In the genomic region with DNA sequence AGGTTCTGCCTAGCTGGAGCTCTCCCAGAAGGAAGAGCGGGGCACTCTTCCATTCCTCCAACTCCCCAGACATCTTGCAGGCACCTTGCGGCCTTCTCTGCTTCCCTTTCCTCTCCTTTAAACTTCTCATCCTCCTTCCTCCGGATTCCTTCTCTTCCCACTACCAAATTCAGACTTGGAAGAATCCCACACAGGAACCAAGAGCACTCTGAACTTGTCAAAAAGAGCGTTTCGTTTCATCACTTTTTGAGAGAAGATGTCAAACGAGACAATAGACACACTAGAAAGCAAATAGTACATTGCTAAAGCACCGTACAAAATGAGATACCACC, we compare ENCODE assay signal across 11 cellular contexts. TPM values are rescaled to one million over a fixed set of nuclear protein-coding genes. Genes with fewer than 3 reads are reported as not detected.
DNase-seq lines count a peak whose midpoint lies in the region; ATAC-seq and TF ChIP-seq lines count a peak whose summit lies in the region.
"Had no signal": no experiment of that assay in that cellular context is flagged by ENCODE, and none has a peak within 500 bp of the region (broad histone marks: within the 10 kb centered on the region; RNA-seq: fewer than 3 reads in every experiment).

No MANE protein-coding gene starts in this region.

- H3K9me3 ChIP-seq in iPS-18a (ENCODE audit: control insufficient read depth, low read depth, low read length): no peaks in the 10 kb centered on the region
- no peaks in the 10 kb centered on the region for H3K9me3 ChIP-seq in sigmoid colon

- DNase-seq in Calu3 (no peak), sigmoid colon (no peak), sciatic nerve (ENCODE audit: low spot score) (no peak), NCI-H345 treated with DMSO at 0.1 percent for 48 hours (lab: John Stamatoyannopoulos, UW; ENCODE audit: unreplicated experiment) (no peak)
- DNase-seq: NCI-H2171 treated with DMSO at 0.1 percent for 48 hours had no signal

- H3K4me1 ChIP-seq in iPS-18a (ENCODE audit: control insufficient read depth, low read depth, low read length) (peaks cover 7% of the 10 kb centered on the region), sigmoid colon (peaks cover 0 to 18% (median 8%) of the 10 kb centered on the region in 4 donors)

- TF ChIP-seq POLR2A in sigmoid colon (IDR thresholded peaks at IDR 0.05): no peak

- H3K27ac ChIP-seq in iPS-18a (ENCODE audit: low read length) (no peak overlapping the region), sigmoid colon (no peak overlapping the region)
- H3K27ac ChIP-seq: body of pancreas, HL-60 had no signal

- H3K36me3 ChIP-seq in iPS-18a (ENCODE audit: control insufficient read depth, low read depth, low read length) (no peaks in the 10 kb centered on the region), sigmoid colon (no peaks in the 10 kb centered on the region)

- H3K4me3 Mint-ChIP-seq in Calu3 (ENCODE audit: low read depth, unreplicated experiment): peak overlapping the region; percentile 72
- H3K4me3 Mint-ChIP-seq in activated naive CD8-positive, alpha-beta T cell: peak overlapping the region; percentile 90

- H3K27me3 ChIP-seq in iPS-18a (ENCODE audit: control insufficient read depth, insufficient read depth, low read length): peaks cover 67% of the 10 kb centered on the region
- peaks cover 12 to 52% (median 33%) of the 10 kb centered on the region in 3 donors for H3K27me3 ChIP-seq in sigmoid colon

- peak overlapping the region; percentile 10 for H3K9ac ChIP-seq in iPS-18a (ENCODE audit: low read length)

- TF ChIP-seq EP300 in sigmoid colon (IDR thresholded peaks at IDR 0.05): no peak

- no peak overlapping the region for H3K27ac Mint-ChIP-seq in Calu3 (ENCODE audit: unreplicated experiment)
- no peak overlapping the region for H3K27ac Mint-ChIP-seq in activated naive CD8-positive, alpha-beta T cell

- H3K4me3 ChIP-seq in iPS-18a (ENCODE audit: low read length): peak overlapping the region; percentile 73
- H3K4me3 ChIP-seq in sigmoid colon: peak overlapping the region; percentile 26 to 56 (median 47)

- H3K4me1 Mint-ChIP-seq in Calu3 (ENCODE audit: low read depth, unreplicated experiment): no peaks in the 10 kb centered on the region
- peaks cover 23% of the 10 kb centered on the region for H3K4me1 Mint-ChIP-seq in activated naive CD8-positive, alpha-beta T cell (ENCODE audit: low read depth)

- H3K9me3 Mint-ChIP-seq in Calu3 (ENCODE audit: low read depth, unreplicated experiment): no peaks in the 10 kb centered on the region
- peaks cover 7% of the 10 kb centered on the region for H3K9me3 Mint-ChIP-seq in activated naive CD8-positive, alpha-beta T cell (ENCODE audit: low read depth)

- intact Hi-C loops in Calu3 (cut with micrococcal nuclease; ENCODE audit: unreplicated experiment): no loop called here
- intact Hi-C loops in sigmoid colon (cut with DNase I): no loop called here
- intact Hi-C loops in sciatic nerve (cut with DNase I): no loop called here

- WGBS in sigmoid colon, 2 donors: 43 to 49% methylated on average over 7 of the region's 7 CpGs

- TF ChIP-seq CTCF in Calu3 (IDR thresholded peaks at IDR 0.05; ENCODE audit: unreplicated experiment) (no peak), sigmoid colon (IDR thresholded peaks at IDR 0.05) (no peak)

- peaks cover 4% of the 10 kb centered on the region for H3K36me3 Mint-ChIP-seq in Calu3 (ENCODE audit: insufficient read depth, unreplicated experiment)
- H3K36me3 Mint-ChIP-seq in activated naive CD8-positive, alpha-beta T cell: peaks cover 13% of the 10 kb centered on the region

- ATAC-seq in GM18498 (IDR thresholded peaks at IDR 0.05; ENCODE audit: unreplicated experiment) (no peak), HG03025 (IDR thresholded peaks at IDR 0.05; ENCODE audit: low FRiP score, unreplicated experiment) (no peak), sciatic nerve (no peak)

- CTCF ChIA-PET in Calu3 (lab: Charles Lee): no interaction called here

- no TSS peak for BruUV-seq in Calu3 (replicated peaks; lab: Mats Ljungman, UMichigan)

- no peaks in the 10 kb centered on the region for H3K27me3 Mint-ChIP-seq in Calu3 (ENCODE audit: unreplicated experiment)
- H3K27me3 Mint-ChIP-seq in activated naive CD8-positive, alpha-beta T cell: peaks cover 43% of the 10 kb centered on the region

RNA-seq across cellular contexts. Expression of a gene that starts 0.5 kb away (rescaled TPM):
- total RNA-seq in Calu3 (2022): not detected in 2 replicates
- not detected for total RNA-seq in sigmoid colon
- not detected for polyA plus RNA-seq in sigmoid colon
- not detected for total RNA-seq in sciatic nerve
- total RNA-seq: body of pancreas had no signal

RNA-seq across cellular contexts. Expression of a gene that starts 45.3 kb away (rescaled TPM):
- total RNA-seq in Calu3 (2022) (19.6 and 22.5 TPM in 2 replicates), sigmoid colon (10 to 100 TPM; 11.8 to 20.7 (median 19.6) TPM), sciatic nerve (35.8 TPM)
- polyA plus RNA-seq in sigmoid colon: 1 to 10 TPM; 1.8 to 7.5 (median 3.2) TPM
